21 cellular contexts compared by ENCODE assay signal in the genomic region with DNA sequence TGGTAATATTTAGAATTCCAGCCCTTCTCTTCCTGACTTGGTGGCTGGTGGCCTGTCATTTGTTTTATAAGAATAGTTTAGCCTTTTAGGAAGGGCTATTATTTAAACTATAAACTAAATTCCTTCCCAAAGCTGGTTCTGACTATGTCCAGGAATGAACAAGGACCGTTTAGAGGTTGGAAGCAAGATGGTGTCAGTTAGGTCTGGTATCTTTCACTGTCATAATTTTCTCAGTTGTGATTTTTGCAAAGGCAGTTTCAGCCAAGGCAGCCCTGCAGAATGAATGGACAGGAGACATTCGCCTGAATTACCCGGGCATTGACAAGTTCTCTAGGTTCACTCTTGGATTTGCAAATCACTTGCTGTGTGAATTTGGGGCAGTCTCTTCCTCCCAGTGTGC.
"Had no signal": no experiment of that assay in that cellular context is flagged by ENCODE, and none has a peak within 500 bp of the region (broad histone marks: within the 10 kb centered on the region; RNA-seq: fewer than 3 reads in every experiment).

No MANE protein-coding gene starts in this region.

- H3K27ac ChIP-seq: KMS-11, RWPE1, SJCRH30 had no signal

- H3K9ac ChIP-seq: KMS-11 had no signal

- H3K9me3 ChIP-seq: SJCRH30 had no signal

- H3K4me3 ChIP-seq: SJCRH30 had no signal

- H3K4me1 ChIP-seq: SJCRH30 had no signal

- DNase-seq: IMR-90, Kasumi-1, MM.1S, NCI-H1092 treated with DMSO at 0.1 percent for 48 hours, NCI-H1436, NCI-H187, NCI-H2029, NCI-H2081 treated with DMSO at 0.1 percent for 48 hours, NCI-H2171, NCI-H226, NCI-H446, NCI-H510A, NCI-H524 treated with DMSO at 0.1 percent for 48 hours, PC-3, SHP77 treated with DMSO at 0.1 percent for 48 hours, SJCRH30 had no signal

- H3K36me3 ChIP-seq: SJCRH30 had no signal

- H3K27me3 ChIP-seq: SJCRH30 had no signal

- ATAC-seq: HepG2, Panc1, SK-N-SH treated with all-trans-retinoic acid at 6 μM for 48 hours had no signal
